ENCODE assay signal across 1 cellular context in the genomic region with DNA sequence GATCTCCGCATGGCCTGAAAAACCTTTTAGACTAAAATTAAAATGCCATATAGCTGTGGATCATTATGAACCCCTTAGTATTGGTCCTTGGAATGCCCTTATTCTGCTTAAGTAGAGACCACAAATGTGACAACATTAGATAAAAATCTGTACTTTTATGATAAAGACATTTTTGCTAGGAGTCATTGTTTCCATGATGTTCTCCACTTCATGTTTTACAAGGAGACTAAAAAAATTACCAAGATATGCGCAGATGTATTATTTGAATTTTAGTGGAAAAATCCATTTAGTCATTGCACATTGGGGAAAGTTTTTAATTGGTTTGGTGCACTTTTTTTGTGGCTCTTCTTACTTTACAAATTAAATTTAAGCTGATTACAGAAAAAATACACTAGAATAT.
TF ChIP-seq lines count a peak whose summit lies in the region.

No MANE protein-coding gene starts in this region.

TF ChIP-seq in H1, 55 proteins besides CTCF, POLR2A, EP300 and RAD21:
- TF ChIP-seq NRF1 (IDR thresholded peaks at IDR 0.05; ENCODE audit: low read depth, low read length): no peak
- TF ChIP-seq JUND (IDR thresholded peaks at IDR 0.05; ENCODE audit: low read length): no peak
